Comparison of ENCODE assay signal across 1 cellular context in the genomic region with DNA sequence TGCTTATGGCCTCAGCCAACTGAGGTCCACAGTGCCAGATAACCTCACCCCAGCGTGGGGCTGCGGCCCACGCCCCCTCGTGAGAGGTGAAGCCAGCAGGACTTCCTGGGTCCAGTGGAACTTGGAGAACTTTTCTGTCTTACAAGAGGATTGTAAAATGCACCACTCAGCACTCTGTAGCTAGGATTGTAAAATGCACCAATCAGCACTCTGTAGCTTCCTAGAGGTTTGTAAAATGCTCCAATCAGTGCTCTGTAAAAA.
TF ChIP-seq lines count a peak whose summit lies in the region.

No MANE protein-coding gene starts in this region.

TF ChIP-seq in HepG2, 621 proteins besides CTCF, POLR2A, EP300 and RAD21:
- no peak for TF ChIP-seq DNMT1 (CRISPR knock-in tag; IDR thresholded peaks at IDR 0.05)
- no peak for TF ChIP-seq SALL1 (CRISPR knock-in tag; IDR thresholded peaks at IDR 0.05)
- no peak for TF ChIP-seq CAMTA2 (CRISPR knock-in tag; IDR thresholded peaks at IDR 0.05; ENCODE audit: borderline replicate concordance)
- TF ChIP-seq ZMYM4 (CRISPR knock-in tag; IDR thresholded peaks at IDR 0.05) = no peak
- TF ChIP-seq MAFK (conservative IDR thresholded peaks at IDR 0.05 in 1 of 2, IDR thresholded peaks at IDR 0.05 in 1 of 2; ENCODE audit: low read length in 2 of 2) = peak; percentile 11 to 45; a peak in 2 of 4 replicates
